9 cellular contexts compared by ENCODE assay signal in genomic region chr4:27003602-27004238, GRCh38.
DNase-seq lines count a peak whose midpoint lies in the region; ATAC-seq lines count a peak whose summit lies in the region.
"Had no signal": no experiment of that assay in that cellular context is flagged by ENCODE, and none has a peak within 500 bp of the region (broad histone marks: within the 10 kb centered on the region; RNA-seq: fewer than 3 reads in every experiment).

No MANE protein-coding gene starts in this region.

- peak; percentile 93 for ATAC-seq in stimulated activated effector memory CD8-positive, alpha-beta T cell treated with anti-CD3 and anti-CD28 coated beads, Interleukin-12 subunit alpha, Interleukin-12 subunit beta, amount 100 ng/mL, for 72 hours
- no peak for ATAC-seq in GM19351 (IDR thresholded peaks at IDR 0.05; ENCODE audit: unreplicated experiment)

- H3K36me3 Mint-ChIP-seq in T-helper 1 cell treated with Interleukin-12 subunit alpha and Interleukin-12 subunit beta and Interleukin-4 antibody, amounts not matched to agents 30 μg/mL and 1 μg/mL, for 36 hours (ENCODE audit: low read depth), result peaks cover 14% of the 10 kb centered on the region
- peaks cover 43% of the 10 kb centered on the region for H3K36me3 Mint-ChIP-seq in stimulated activated effector memory CD8-positive, alpha-beta T cell treated with anti-CD3 and anti-CD28 coated beads, Interleukin-12 subunit alpha, Interleukin-12 subunit beta, amount 100 ng/mL, for 72 hours

- H3K4me1 Mint-ChIP-seq in T-helper 1 cell treated with Interleukin-12 subunit alpha and Interleukin-12 subunit beta and Interleukin-4 antibody, amounts not matched to agents 30 μg/mL and 1 μg/mL, for 36 hours (ENCODE audit: low read depth), result peaks cover 25% of the 10 kb centered on the region
- H3K4me1 Mint-ChIP-seq in stimulated activated effector memory CD8-positive, alpha-beta T cell treated with anti-CD3 and anti-CD28 coated beads, Interleukin-12 subunit alpha, Interleukin-12 subunit beta, amount 100 ng/mL, for 72 hours, result peaks cover 30% of the 10 kb centered on the region

- no peaks in the 10 kb centered on the region for H3K9me3 ChIP-seq in effector memory CD4-positive, alpha-beta T cell (ENCODE audit: control insufficient read depth, low read length)
- H3K9me3 ChIP-seq: right atrium auricular region had no signal

- H3K9me3 Mint-ChIP-seq in T-helper 1 cell treated with Interleukin-12 subunit alpha and Interleukin-12 subunit beta and Interleukin-4 antibody, amounts not matched to agents 30 μg/mL and 1 μg/mL, for 36 hours, result no peaks in the 10 kb centered on the region
- H3K9me3 Mint-ChIP-seq in stimulated activated effector memory CD8-positive, alpha-beta T cell treated with anti-CD3 and anti-CD28 coated beads, Interleukin-12 subunit alpha, Interleukin-12 subunit beta, amount 100 ng/mL, for 72 hours, result no peaks in the 10 kb centered on the region

- H3K4me3 ChIP-seq in effector memory CD4-positive, alpha-beta T cell (ENCODE audit: insufficient read depth, low read depth, low read length, poor library complexity, severe bottlenecking), result no peak overlapping the region
- H3K4me3 ChIP-seq: right atrium auricular region had no signal

- no peaks in the 10 kb centered on the region for H3K27me3 ChIP-seq in effector memory CD4-positive, alpha-beta T cell (replicated peaks; ENCODE audit: control insufficient read depth, insufficient read depth, low read length, poor library complexity, severe bottlenecking)
- H3K27me3 ChIP-seq: right atrium auricular region had no signal

- H3K4me3 Mint-ChIP-seq in T-helper 1 cell treated with Interleukin-12 subunit alpha and Interleukin-12 subunit beta and Interleukin-4 antibody, amounts not matched to agents 30 μg/mL and 1 μg/mL, for 36 hours, result no peak overlapping the region
- peak overlapping the region; percentile 36 for H3K4me3 Mint-ChIP-seq in stimulated activated effector memory CD8-positive, alpha-beta T cell treated with anti-CD3 and anti-CD28 coated beads, Interleukin-12 subunit alpha, Interleukin-12 subunit beta, amount 100 ng/mL, for 72 hours

- DNase-seq in activated CD8-positive, alpha-beta memory T cell treated with anti-CD3 and anti-CD28 coated beads, Interleukin-2, amount 50 U/mL, for 48 hours, result peak; percentile 59
- DNase-seq in activated CD8-positive, alpha-beta memory T cell treated with anti-CD3 and anti-CD28 coated beads for 24 hours, result no peak
- no peak for DNase-seq in effector memory CD4-positive, alpha-beta T cell
- peak in 1 of 2 donors; percentile 66 for DNase-seq in stimulated activated effector memory CD8-positive, alpha-beta T cell treated with anti-CD3 and anti-CD28 coated beads, Interleukin-12 subunit alpha, Interleukin-12 subunit beta, amount 100 ng/mL, for 72 hours (ENCODE audit: low spot score in 2 of 2)
- DNase-seq in iPS-NIHi11 (ENCODE audit: low spot score) (no peak), pons (ENCODE audit: low spot score) (no peak)

- H3K27me3 Mint-ChIP-seq in T-helper 1 cell treated with Interleukin-12 subunit alpha and Interleukin-12 subunit beta and Interleukin-4 antibody, amounts not matched to agents 30 μg/mL and 1 μg/mL, for 36 hours (ENCODE audit: low read depth), result no peaks in the 10 kb centered on the region

- peaks cover 4% of the 10 kb centered on the region for H3K4me1 ChIP-seq in effector memory CD4-positive, alpha-beta T cell (ENCODE audit: control insufficient read depth, insufficient read depth, low read length, poor library complexity, severe bottlenecking)

- H3K27ac Mint-ChIP-seq in T-helper 1 cell treated with Interleukin-12 subunit alpha and Interleukin-12 subunit beta and Interleukin-4 antibody, amounts not matched to agents 30 μg/mL and 1 μg/mL, for 36 hours, result peak overlapping the region; percentile 23
- peak overlapping the region; percentile 51 for H3K27ac Mint-ChIP-seq in stimulated activated effector memory CD8-positive, alpha-beta T cell treated with anti-CD3 and anti-CD28 coated beads, Interleukin-12 subunit alpha, Interleukin-12 subunit beta, amount 100 ng/mL, for 72 hours

- H3K36me3 ChIP-seq in effector memory CD4-positive, alpha-beta T cell (ENCODE audit: control insufficient read depth, insufficient read depth, low read length), result no peaks in the 10 kb centered on the region
- H3K36me3 ChIP-seq: right atrium auricular region had no signal

- H3K27ac ChIP-seq in effector memory CD4-positive, alpha-beta T cell (ENCODE audit: insufficient read depth, low read length, poor library complexity, severe bottlenecking), result peak overlapping the region; percentile 18
- H3K27ac ChIP-seq: right atrium auricular region had no signal
